Comparison of ENCODE assay signal across 8 cellular contexts in the genomic region with DNA sequence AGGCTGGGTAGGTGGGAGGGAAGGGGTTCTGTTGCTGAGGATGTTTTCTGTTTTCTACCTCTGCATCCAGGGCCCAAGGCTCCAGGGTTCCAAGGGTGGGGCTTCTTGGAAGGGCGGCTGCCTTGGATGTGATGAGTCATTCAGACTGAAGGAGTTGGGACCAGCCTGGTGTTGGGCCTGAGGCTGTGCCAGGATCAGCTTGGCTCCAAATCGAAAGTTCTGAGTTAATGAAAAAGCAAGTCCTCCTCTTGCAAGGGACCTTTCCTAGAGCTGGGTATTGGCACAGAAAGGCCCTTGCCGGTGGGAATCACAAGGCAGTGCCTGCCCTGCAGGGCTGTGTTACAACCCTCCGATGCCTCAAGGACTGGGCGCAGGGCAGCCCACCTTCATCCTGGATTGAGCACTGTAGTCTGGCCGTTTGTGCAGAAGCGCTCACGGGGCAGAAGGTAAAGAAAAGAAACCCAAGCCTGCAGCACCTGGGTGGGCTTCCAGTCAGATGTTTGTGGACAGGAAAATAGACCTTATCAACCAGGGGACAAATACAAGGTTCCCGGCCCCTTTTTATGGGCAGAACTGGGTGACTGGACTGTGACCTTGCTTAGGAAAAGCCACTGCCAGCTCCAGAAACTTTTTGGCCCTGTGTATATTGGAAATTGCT. TPM values are rescaled to one million over a fixed set of nuclear protein-coding genes. Genes with fewer than 3 reads are reported as not detected.
DNase-seq lines count a peak whose midpoint lies in the region; ATAC-seq lines count a peak whose summit lies in the region.

No MANE protein-coding gene starts in this region.

- WGBS in trophoblast cell (ENCODE audit: extremely low coverage, insufficient coverage, insufficient read length), result no CpG with 5 or more reads among the region's 9 CpGs

- peak overlapping the region; percentile 19 to 62 (median 49); a peak in 18 of 22 replicates for H3K9ac ChIP-seq in BLaER1 treated with 17β-estradiol and CSF1 and Interleukin-3, amounts not matched to agents 10 nM and 100 nM
- no peak overlapping the region for H3K9ac ChIP-seq in trophoblast cell (ENCODE audit: low read length)

- DNase-seq in RPMI7951 (ENCODE audit: low read depth) (peak; percentile 97), fibroblast of peridontal ligament (ENCODE audit: extremely low read depth) (peak; percentile 95), trophoblast cell (peak; percentile 83), T-helper 9 cell (no peak), NCI-H2107 (lab: John Stamatoyannopoulos, UW) (no peak)

- peak overlapping the region in 1 of 10 experiments; percentile 29; a peak in 1 of 20 replicates for H3K4me3 ChIP-seq in BLaER1 treated with 17β-estradiol and CSF1 and Interleukin-3, amounts not matched to agents 10 nM and 100 nM
- H3K4me3 ChIP-seq in trophoblast cell (ENCODE audit: low read depth, low read length), result no peak overlapping the region

- peaks cover 0 to 21% (median 0%) of the 10 kb centered on the region in 11 experiments; a peak in 6 of 22 replicates for H3K9me3 ChIP-seq in BLaER1 treated with 17β-estradiol and CSF1 and Interleukin-3, amounts not matched to agents 10 nM and 100 nM (replicated peaks in 1 of 11)
- no peaks in the 10 kb centered on the region for H3K9me3 ChIP-seq in trophoblast cell (ENCODE audit: insufficient read depth, low read depth, low read length)

- H3K4me2 ChIP-seq in BLaER1 treated with 17β-estradiol and CSF1 and Interleukin-3, amounts not matched to agents 10 nM and 100 nM, result peak overlapping the region; percentile 14 to 79 (median 68); a peak in 21 of 22 replicates
- peak overlapping the region; percentile 6 for H3K4me2 ChIP-seq in trophoblast cell (ENCODE audit: low read length)

- peaks cover 29 to 91% (median 62%) of the 10 kb centered on the region in 11 experiments for H3K36me3 ChIP-seq in BLaER1 treated with 17β-estradiol and CSF1 and Interleukin-3, amounts not matched to agents 10 nM and 100 nM
- H3K36me3 ChIP-seq in trophoblast cell (ENCODE audit: control insufficient read depth in 1 of 2, insufficient read depth in 2 of 2, low read length in 2 of 2), result peaks cover 9 to 10% of the 10 kb centered on the region in 2 experiments

- no peaks in the 10 kb centered on the region for H3K79me2 ChIP-seq in trophoblast cell (ENCODE audit: control insufficient read depth, insufficient read depth, low read length, poor library complexity)

- peak overlapping the region; percentile 28 for H3K18ac ChIP-seq in trophoblast cell (ENCODE audit: low read length)

- no peak overlapping the region for H2BK5ac ChIP-seq in trophoblast cell (ENCODE audit: low read depth, low read length, poor library complexity)

- peaks cover 0 to 77% (median 0%) of the 10 kb centered on the region in 11 experiments; a peak in 6 of 22 replicates for H4K20me1 ChIP-seq in BLaER1 treated with 17β-estradiol and CSF1 and Interleukin-3, amounts not matched to agents 10 nM and 100 nM

- no peak overlapping the region for H3K4ac ChIP-seq in trophoblast cell (ENCODE audit: low read depth, low read length)

- peak overlapping the region; percentile 55 for H2BK12ac ChIP-seq in trophoblast cell (ENCODE audit: low read length)

- H2BK120ac ChIP-seq in trophoblast cell (ENCODE audit: insufficient read depth, low read length, poor library complexity), result peak overlapping the region; percentile 20

- no peak overlapping the region for H2AK5ac ChIP-seq in trophoblast cell (ENCODE audit: low read length)

- ATAC-seq in GM18909 (IDR thresholded peaks at IDR 0.05; ENCODE audit: poor library complexity, unreplicated experiment) (no peak), GM21825 (IDR thresholded peaks at IDR 0.05; ENCODE audit: unreplicated experiment) (no peak)

- peak overlapping the region; percentile 17 to 96 (median 77); a peak in 20 of 22 replicates for H3K27ac ChIP-seq in BLaER1 treated with 17β-estradiol and CSF1 and Interleukin-3, amounts not matched to agents 10 nM and 100 nM
- H3K27ac ChIP-seq in trophoblast cell (ENCODE audit: low read depth, low read length), result peak overlapping the region; percentile 34

- no peak overlapping the region for H4K91ac ChIP-seq in trophoblast cell (ENCODE audit: low read depth, low read length)

- H3K79me1 ChIP-seq in trophoblast cell (ENCODE audit: low read length), result peaks cover 3% of the 10 kb centered on the region

- H4K8ac ChIP-seq in trophoblast cell (ENCODE audit: low read depth, low read length), result no peak overlapping the region

- H3K4me1 ChIP-seq in BLaER1 treated with 17β-estradiol and CSF1 and Interleukin-3, amounts not matched to agents 10 nM and 100 nM, result peaks cover 54 to 100% (median 95%) of the 10 kb centered on the region in 10 experiments
- peaks cover 25 to 27% of the 10 kb centered on the region in 2 experiments for H3K4me1 ChIP-seq in trophoblast cell (ENCODE audit: control insufficient read depth in 1 of 2, insufficient read depth in 2 of 2, low read length in 2 of 2)

- no peak overlapping the region for H4K12ac ChIP-seq in trophoblast cell (ENCODE audit: low read depth, low read length)

- no peak overlapping the region for H3K14ac ChIP-seq in trophoblast cell (ENCODE audit: low read length)

- no peak overlapping the region for H2AFZ ChIP-seq in trophoblast cell (ENCODE audit: insufficient read depth, low read length, poor library complexity)

- no peaks in the 10 kb centered on the region for H3K27me3 ChIP-seq in BLaER1 treated with 17β-estradiol and CSF1 and Interleukin-3, amounts not matched to agents 10 nM and 100 nM
- H3K27me3 ChIP-seq in trophoblast cell (ENCODE audit: insufficient read depth, low read length), result no peaks in the 10 kb centered on the region

- H3K23ac ChIP-seq in trophoblast cell (ENCODE audit: low read length), result no peak overlapping the region

RNA-seq across cellular contexts. Expression of a gene that starts 27.1 kb away (rescaled TPM):
- 6.5 and 11.0 TPM in 2 replicates for total RNA-seq in RPMI7951 (2014; rRNA removed; shearing (Covaris generic))
- 31.2 and 33.6 TPM in 2 replicates for polyA plus RNA-seq in trophoblast cell (2013)

RNA-seq across cellular contexts. Expression of a gene that starts 52.5 kb away (rescaled TPM):
- total RNA-seq in RPMI7951 (2014; rRNA removed; shearing (Covaris generic)), result 169 and 177 TPM in 2 replicates
- polyA plus RNA-seq in trophoblast cell (2013), result 100 and 104 TPM in 2 replicates

Comparison
In these comparisons a context has a peak if more than half of its experiments do, and no peak if none do; other contexts are left out.
1. DNase-seq: peak in RPMI7951 (single experiment), fibroblast of peridontal ligament (single experiment) and trophoblast cell (2 of 2); none in T-helper 9 cell (single experiment) and NCI-H2107 (single experiment).